In the genomic region with DNA sequence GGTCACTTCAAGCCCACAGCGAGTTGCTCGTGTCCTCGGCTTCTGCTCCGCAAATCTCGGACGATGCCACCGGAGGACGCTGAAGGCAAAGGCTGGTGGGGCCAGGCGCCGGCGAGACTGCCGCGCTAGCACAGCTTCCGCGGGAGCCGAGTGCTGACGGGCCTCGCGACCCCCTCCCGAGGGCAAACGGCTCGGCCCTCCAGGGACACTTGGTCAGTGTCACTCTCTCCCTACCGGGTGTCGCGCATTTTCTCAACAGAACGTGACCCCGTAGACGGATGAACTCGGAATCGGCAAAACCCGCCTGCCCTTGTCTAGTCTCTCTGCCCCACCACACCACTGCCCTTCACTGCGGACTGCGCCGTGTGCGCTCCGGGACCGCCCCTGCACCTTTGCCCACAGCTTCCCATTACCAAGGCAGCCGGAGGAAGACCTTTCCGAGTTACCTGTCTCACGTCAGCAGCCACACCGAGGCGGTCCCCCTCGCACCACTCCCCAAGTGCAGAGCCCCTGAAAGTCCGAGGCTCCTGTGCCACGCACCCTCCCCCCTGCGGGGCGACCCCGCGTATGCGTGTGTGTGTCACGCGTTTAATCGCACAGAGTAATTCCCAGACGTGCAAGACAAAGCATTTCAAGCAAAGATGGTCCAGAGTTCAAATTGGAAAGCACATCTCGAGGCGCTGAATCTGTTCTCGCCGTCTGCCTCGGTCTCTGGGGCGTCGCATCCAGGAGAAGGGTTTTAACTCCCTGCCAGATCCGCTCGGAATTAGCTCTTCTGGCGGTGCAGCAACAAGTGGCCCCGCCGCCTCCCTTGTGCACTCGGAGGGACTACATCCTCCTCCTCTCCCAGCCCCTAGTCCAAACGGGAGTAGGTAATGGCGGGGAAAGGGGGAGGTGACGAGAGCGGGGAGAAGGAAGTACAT, we compare ENCODE assay signal across 8 cellular contexts.
DNase-seq lines count a peak whose midpoint lies in the region; ATAC-seq and TF ChIP-seq lines count a peak whose summit lies in the region.

No MANE protein-coding gene starts in this region.

- TF ChIP-seq EP300 in stomach (IDR thresholded peaks at IDR 0.05): no peak

- no peak overlapping the region for H3K27ac ChIP-seq in body of pancreas
- H3K27ac ChIP-seq in stomach: no peak overlapping the region

- H3K4me3 ChIP-seq in body of pancreas (no peak overlapping the region), stomach (peak overlapping the region; percentile 4 to 46 (median 18))

- H3K36me3 ChIP-seq in body of pancreas (replicated peaks in 1 of 2; ENCODE audit: insufficient read depth in 1 of 2, low read depth in 2 of 2): no peaks in the 10 kb centered on the region
- no peaks in the 10 kb centered on the region for H3K36me3 ChIP-seq in stomach

- H3K27me3 ChIP-seq in body of pancreas (peaks cover 3 to 35% of the 10 kb centered on the region in 2 donors), stomach (peaks cover 44 to 100% (median 83%) of the 10 kb centered on the region in 3 donors)

- TF ChIP-seq CTCF in body of pancreas (IDR thresholded peaks at IDR 0.05): peak in 5 of 7 experiments; percentile 12 to 31 (median 26)
- TF ChIP-seq CTCF in stomach (IDR thresholded peaks at IDR 0.05): no peak

- ATAC-seq in Right ventricle myocardium superior (ENCODE audit: poor library complexity) (peak; percentile 48), body of pancreas (peak; percentile 34), GM19397 (IDR thresholded peaks at IDR 0.05; ENCODE audit: unreplicated experiment) (no peak)

- WGBS in body of pancreas, 2 donors: 1 to 4% methylated on average over 24 to 71 of the region's 71 CpGs
- WGBS in stomach, 5 donors: 1 to 4% (median 2%) methylated on average over 24 to 71 of the region's 71 CpGs

- intact Hi-C loops in Right ventricle myocardium superior (cut with DNase I): no loop called here
- intact Hi-C loops in cardiac septum (cut with DNase I): no loop called here
- intact Hi-C loops in body of pancreas (cut with DNase I): no loop called here
- intact Hi-C loops in stomach (cut with DNase I; ENCODE audit: low total_unique reads): no loop called here

- no peaks in the 10 kb centered on the region for H3K9me3 ChIP-seq in body of pancreas
- H3K9me3 ChIP-seq in stomach: peaks cover 0 to 13% (median 7%) of the 10 kb centered on the region in 4 donors

- DNase-seq in Right ventricle myocardium superior: no peak
- DNase-seq in cardiac septum (ENCODE audit: low spot score): no peak
- peak; percentile 38 for DNase-seq in NCI-H2227 treated with DMSO at 0.1 percent for 48 hours (lab: John Stamatoyannopoulos, UW)
- DNase-seq in body of pancreas: peak in 3 of 4 donors; percentile 21 to 35 (median 30)
- DNase-seq in islet precursor cell: peak; percentile 83
- DNase-seq in stomach: no peak
- DNase-seq in stimulated activated CD4-positive, alpha-beta T cell treated with anti-CD3 and anti-CD28 coated beads, Interleukin-1b, Interleukin-23, amount 100 ng/mL, for 48 hours: no peak

- H3K4me1 ChIP-seq in body of pancreas (peaks cover 47% of the 10 kb centered on the region), stomach (peaks cover 52 to 54% (median 53%) of the 10 kb centered on the region in 4 donors)

- TF ChIP-seq POLR2A in body of pancreas (IDR thresholded peaks at IDR 0.05): no peak
- TF ChIP-seq POLR2A in stomach (IDR thresholded peaks at IDR 0.05): no peak

Comparison
In these comparisons a context has a peak if more than half of its experiments do, and no peak if none do; other contexts are left out.
1. DNase-seq: peak in NCI-H2227 treated with DMSO at 0.1 percent for 48 hours (single experiment), body of pancreas (3 of 4) and islet precursor cell (single experiment); none in Right ventricle myocardium superior (single experiment), cardiac septum (single experiment), stomach (single experiment) and stimulated activated CD4-positive, alpha-beta T cell treated with anti-CD3 and anti-CD28 coated beads, Interleukin-1b, Interleukin-23, amount 100 ng/mL, for 48 hours (single experiment).
2. H3K4me3 ChIP-seq: peak in stomach (4 of 4); none in body of pancreas (0 of 2).
3. CTCF ChIP-seq: peak in body of pancreas (5 of 7); none in stomach (0 of 7).